In the genomic region with DNA sequence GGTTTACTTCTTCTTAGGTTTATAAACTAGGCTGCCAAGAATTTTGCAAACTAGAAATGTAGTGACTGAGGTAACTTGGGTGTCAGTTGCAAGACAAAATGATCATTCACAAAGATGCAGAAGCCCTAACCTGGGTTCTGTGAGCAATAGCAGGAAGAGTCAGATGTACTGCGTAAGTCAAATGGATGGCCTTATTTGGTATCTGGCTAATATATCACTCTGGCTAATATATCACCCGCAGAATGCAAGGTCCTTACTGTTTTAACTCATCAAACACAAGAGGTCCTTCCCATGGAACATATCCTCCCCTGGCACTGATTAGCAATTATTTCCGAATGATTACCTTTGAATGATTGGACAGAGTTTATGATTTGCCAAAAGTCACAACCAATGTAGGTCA, we compare ENCODE assay signal across 1 cellular context.
TF ChIP-seq lines count a peak whose summit lies in the region.

No MANE protein-coding gene starts in this region.

TF ChIP-seq in GM23338, 12 proteins besides CTCF, POLR2A, EP300 and RAD21:
- TF ChIP-seq, protein P1, sequence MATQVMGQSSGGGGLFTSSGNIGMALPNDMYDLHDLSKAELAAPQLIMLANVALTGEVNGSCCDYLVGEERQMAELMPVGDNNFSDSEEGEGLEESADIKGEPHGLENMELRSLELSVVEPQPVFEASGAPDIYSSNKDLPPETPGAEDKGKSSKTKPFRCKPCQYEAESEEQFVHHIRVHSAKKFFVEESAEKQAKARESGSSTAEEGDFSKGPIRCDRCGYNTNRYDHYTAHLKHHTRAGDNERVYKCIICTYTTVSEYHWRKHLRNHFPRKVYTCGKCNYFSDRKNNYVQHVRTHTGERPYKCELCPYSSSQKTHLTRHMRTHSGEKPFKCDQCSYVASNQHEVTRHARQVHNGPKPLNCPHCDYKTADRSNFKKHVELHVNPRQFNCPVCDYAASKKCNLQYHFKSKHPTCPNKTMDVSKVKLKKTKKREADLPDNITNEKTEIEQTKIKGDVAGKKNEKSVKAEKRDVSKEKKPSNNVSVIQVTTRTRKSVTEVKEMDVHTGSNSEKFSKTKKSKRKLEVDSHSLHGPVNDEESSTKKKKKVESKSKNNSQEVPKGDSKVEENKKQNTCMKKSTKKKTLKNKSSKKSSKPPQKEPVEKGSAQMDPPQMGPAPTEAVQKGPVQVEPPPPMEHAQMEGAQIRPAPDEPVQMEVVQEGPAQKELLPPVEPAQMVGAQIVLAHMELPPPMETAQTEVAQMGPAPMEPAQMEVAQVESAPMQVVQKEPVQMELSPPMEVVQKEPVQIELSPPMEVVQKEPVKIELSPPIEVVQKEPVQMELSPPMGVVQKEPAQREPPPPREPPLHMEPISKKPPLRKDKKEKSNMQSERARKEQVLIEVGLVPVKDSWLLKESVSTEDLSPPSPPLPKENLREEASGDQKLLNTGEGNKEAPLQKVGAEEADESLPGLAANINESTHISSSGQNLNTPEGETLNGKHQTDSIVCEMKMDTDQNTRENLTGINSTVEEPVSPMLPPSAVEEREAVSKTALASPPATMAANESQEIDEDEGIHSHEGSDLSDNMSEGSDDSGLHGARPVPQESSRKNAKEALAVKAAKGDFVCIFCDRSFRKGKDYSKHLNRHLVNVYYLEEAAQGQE (IDR thresholded peaks at IDR 0.05; ENCODE audit: unreplicated experiment) = no peak
- no peak for TF ChIP-seq ZNF331 (CRISPR knock-in tag; IDR thresholded peaks at IDR 0.05; ENCODE audit: low read depth)
- TF ChIP-seq, protein P2, sequence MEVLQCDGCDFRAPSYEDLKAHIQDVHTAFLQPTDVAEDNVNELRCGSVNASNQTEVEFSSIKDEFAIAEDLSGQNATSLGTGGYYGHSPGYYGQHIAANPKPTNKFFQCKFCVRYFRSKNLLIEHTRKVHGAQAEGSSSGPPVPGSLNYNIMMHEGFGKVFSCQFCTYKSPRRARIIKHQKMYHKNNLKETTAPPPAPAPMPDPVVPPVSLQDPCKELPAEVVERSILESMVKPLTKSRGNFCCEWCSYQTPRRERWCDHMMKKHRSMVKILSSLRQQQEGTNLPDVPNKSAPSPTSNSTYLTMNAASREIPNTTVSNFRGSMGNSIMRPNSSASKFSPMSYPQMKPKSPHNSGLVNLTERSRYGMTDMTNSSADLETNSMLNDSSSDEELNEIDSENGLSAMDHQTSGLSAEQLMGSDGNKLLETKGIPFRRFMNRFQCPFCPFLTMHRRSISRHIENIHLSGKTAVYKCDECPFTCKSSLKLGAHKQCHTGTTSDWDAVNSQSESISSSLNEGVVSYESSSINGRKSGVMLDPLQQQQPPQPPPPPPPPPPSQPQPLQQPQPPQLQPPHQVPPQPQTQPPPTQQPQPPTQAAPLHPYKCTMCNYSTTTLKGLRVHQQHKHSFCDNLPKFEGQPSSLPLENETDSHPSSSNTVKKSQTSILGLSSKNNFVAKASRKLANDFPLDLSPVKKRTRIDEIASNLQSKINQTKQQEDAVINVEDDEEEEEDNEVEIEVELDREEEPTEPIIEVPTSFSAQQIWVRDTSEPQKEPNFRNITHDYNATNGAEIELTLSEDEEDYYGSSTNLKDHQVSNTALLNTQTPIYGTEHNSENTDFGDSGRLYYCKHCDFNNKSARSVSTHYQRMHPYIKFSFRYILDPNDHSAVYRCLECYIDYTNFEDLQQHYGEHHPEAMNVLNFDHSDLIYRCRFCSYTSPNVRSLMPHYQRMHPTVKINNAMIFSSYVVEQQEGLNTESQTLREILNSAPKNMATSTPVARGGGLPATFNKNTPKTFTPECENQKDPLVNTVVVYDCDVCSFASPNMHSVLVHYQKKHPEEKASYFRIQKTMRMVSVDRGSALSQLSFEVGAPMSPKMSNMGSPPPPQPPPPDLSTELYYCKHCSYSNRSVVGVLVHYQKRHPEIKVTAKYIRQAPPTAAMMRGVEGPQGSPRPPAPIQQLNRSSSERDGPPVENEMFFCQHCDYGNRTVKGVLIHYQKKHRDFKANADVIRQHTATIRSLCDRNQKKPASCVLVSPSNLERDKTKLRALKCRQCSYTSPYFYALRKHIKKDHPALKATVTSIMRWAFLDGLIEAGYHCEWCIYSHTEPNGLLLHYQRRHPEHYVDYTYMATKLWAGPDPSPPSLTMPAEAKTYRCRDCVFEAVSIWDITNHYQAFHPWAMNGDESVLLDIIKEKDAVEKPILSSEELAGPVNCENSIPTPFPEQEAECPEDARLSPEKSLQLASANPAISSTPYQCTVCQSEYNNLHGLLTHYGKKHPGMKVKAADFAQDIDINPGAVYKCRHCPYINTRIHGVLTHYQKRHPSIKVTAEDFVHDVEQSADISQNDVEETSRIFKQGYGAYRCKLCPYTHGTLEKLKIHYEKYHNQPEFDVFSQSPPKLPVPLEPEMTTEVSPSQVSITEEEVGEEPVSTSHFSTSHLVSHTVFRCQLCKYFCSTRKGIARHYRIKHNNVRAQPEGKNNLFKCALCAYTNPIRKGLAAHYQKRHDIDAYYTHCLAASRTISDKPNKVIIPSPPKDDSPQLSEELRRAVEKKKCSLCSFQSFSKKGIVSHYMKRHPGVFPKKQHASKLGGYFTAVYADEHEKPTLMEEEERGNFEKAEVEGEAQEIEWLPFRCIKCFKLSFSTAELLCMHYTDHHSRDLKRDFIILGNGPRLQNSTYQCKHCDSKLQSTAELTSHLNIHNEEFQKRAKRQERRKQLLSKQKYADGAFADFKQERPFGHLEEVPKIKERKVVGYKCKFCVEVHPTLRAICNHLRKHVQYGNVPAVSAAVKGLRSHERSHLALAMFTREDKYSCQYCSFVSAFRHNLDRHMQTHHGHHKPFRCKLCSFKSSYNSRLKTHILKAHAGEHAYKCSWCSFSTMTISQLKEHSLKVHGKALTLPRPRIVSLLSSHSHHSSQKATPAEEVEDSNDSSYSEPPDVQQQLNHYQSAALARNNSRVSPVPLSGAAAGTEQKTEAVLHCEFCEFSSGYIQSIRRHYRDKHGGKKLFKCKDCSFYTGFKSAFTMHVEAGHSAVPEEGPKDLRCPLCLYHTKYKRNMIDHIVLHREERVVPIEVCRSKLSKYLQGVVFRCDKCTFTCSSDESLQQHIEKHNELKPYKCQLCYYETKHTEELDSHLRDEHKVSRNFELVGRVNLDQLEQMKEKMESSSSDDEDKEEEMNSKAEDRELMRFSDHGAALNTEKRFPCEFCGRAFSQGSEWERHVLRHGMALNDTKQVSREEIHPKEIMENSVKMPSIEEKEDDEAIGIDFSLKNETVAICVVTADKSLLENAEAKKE (CRISPR knock-in tag; IDR thresholded peaks at IDR 0.05) = no peak
- TF ChIP-seq, protein P3, sequence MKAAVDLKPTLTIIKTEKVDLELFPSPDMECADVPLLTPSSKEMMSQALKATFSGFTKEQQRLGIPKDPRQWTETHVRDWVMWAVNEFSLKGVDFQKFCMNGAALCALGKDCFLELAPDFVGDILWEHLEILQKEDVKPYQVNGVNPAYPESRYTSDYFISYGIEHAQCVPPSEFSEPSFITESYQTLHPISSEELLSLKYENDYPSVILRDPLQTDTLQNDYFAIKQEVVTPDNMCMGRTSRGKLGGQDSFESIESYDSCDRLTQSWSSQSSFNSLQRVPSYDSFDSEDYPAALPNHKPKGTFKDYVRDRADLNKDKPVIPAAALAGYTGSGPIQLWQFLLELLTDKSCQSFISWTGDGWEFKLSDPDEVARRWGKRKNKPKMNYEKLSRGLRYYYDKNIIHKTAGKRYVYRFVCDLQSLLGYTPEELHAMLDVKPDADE (IDR thresholded peaks at IDR 0.05) = no peak
- TF ChIP-seq JUNB (IDR thresholded peaks at IDR 0.05; ENCODE audit: unreplicated experiment) = no peak
- no peak for TF ChIP-seq EZH2 (IDR thresholded peaks at IDR 0.05; ENCODE audit: low read depth, unreplicated experiment)
- no peak for TF ChIP-seq NANOG (IDR thresholded peaks at IDR 0.05; ENCODE audit: borderline replicate concordance)
- no peak for TF ChIP-seq CREB1 (CRISPR knock-in tag; IDR thresholded peaks at IDR 0.05; ENCODE audit: low read depth)
- no peak for TF ChIP-seq ZNF114 (CRISPR knock-in tag; IDR thresholded peaks at IDR 0.05)
- no peak for TF ChIP-seq EZH2phosphoT487 (IDR thresholded peaks at IDR 0.05; ENCODE audit: unreplicated experiment)
- TF ChIP-seq POLR2AphosphoS5 (IDR thresholded peaks at IDR 0.05; ENCODE audit: low read depth) = no peak
